Comparison of ENCODE assay signal across 8 cellular contexts in genomic region chr6:28252507-28252975, GRCh38. TPM values are rescaled to one million over a fixed set of nuclear protein-coding genes. Genes with fewer than 3 reads are reported as not detected.
DNase-seq lines count a peak whose midpoint lies in the region; ATAC-seq, FAIRE-seq and TF ChIP-seq lines count a peak whose summit lies in the region.

No MANE protein-coding gene starts in this region.

- TF ChIP-seq CTCF in coronary artery (IDR thresholded peaks at IDR 0.05) = no peak

- no peak for DNase-seq in activated T-cell treated with anti-CD3 and anti-CD28 coated beads, Interleukin-2, amount 50 U/mL, for 4 hours
- DNase-seq in activated T-cell treated with anti-CD3 and anti-CD28 coated beads, Interleukin-2, amount 50 U/mL, for 1 hour = no peak
- peak; percentile 22 for DNase-seq in NAMALWA (ENCODE audit: low spot score)
- DNase-seq in coronary artery (ENCODE audit: low spot score) = no peak
- no peak for DNase-seq in naive B cell
- no peak for DNase-seq in NCI-H1694 (lab: John Stamatoyannopoulos, UW)
- DNase-seq in frontal cortex (ENCODE audit: low spot score in 2 of 2) = no peak
- DNase-seq in NCI-H1417 (lab: John Stamatoyannopoulos, UW) = no peak

- ATAC-seq in activated T-cell treated with anti-CD3 and anti-CD28 coated beads, Interleukin-2, amount 50 U/mL, for 4 hours = peak; percentile 5 to 12
- peak in 1 of 2 donors; percentile 3 for ATAC-seq in naive B cell (ENCODE audit: low read depth in 2 of 2)

- FAIRE-seq in frontal cortex (lab: Jason Lieb, UNC) = no peak

- H3K4me3 ChIP-seq in coronary artery = peak overlapping the region; percentile 85

- H3K9me3 Mint-ChIP-seq in activated T-cell treated with anti-CD3 and anti-CD28 coated beads, Interleukin-2, amount 50 U/mL, for 4 hours = no peaks in the 10 kb centered on the region
- peaks cover 0 to 5% (median 0%) of the 10 kb centered on the region in 7 donors for H3K9me3 Mint-ChIP-seq in naive B cell

- peaks cover 12% of the 10 kb centered on the region for H3K36me3 Mint-ChIP-seq in activated T-cell treated with anti-CD3 and anti-CD28 coated beads, Interleukin-2, amount 50 U/mL, for 4 hours (ENCODE audit: insufficient read depth)
- peaks cover 5 to 9% of the 10 kb centered on the region in 2 donors for H3K36me3 Mint-ChIP-seq in naive B cell

- peaks cover 29% of the 10 kb centered on the region for H3K4me1 Mint-ChIP-seq in activated T-cell treated with anti-CD3 and anti-CD28 coated beads, Interleukin-2, amount 50 U/mL, for 4 hours (ENCODE audit: low read depth)
- peaks cover 15 to 39% (median 37%) of the 10 kb centered on the region in 3 donors for H3K4me1 Mint-ChIP-seq in naive B cell

- H3K27ac Mint-ChIP-seq in naive B cell = peak overlapping the region; percentile 79 to 98 (median 91)

- H3K27ac ChIP-seq in coronary artery = peak overlapping the region; percentile 18 to 63

- H3K4me3 Mint-ChIP-seq in activated T-cell treated with anti-CD3 and anti-CD28 coated beads, Interleukin-2, amount 50 U/mL, for 4 hours = peak overlapping the region; percentile 98
- peak overlapping the region; percentile 94 to 99 (median 98) for H3K4me3 Mint-ChIP-seq in naive B cell

- peaks cover 6% of the 10 kb centered on the region for H3K27me3 Mint-ChIP-seq in activated T-cell treated with anti-CD3 and anti-CD28 coated beads, Interleukin-2, amount 50 U/mL, for 4 hours (ENCODE audit: low read depth)
- H3K27me3 Mint-ChIP-seq in naive B cell = peaks cover 0 to 7% (median 0%) of the 10 kb centered on the region in 3 donors

RNA-seq across cellular contexts. Expression of gene ZKSCAN4, which starts 0.5 kb away (rescaled TPM):
- 1 to 10 TPM; 3.4 to 4.2 (median 3.8) TPM for total RNA-seq in activated T-cell treated with anti-CD3 and anti-CD28 coated beads, Interleukin-2, amount 50 U/mL, for 4 hours
- polyA plus RNA-seq in naive B cell (ENCODE audit: low read depth in 6 of 6) = 1 to 10 TPM in 5 of 6 donors, not detected in 1; 4.5 to 8.7 (median 5.1) TPM
- 9.4 TPM for total RNA-seq in frontal cortex

RNA-seq across cellular contexts. Expression of gene NKAPL, which starts 6.6 kb away (rescaled TPM):
- total RNA-seq in activated T-cell treated with anti-CD3 and anti-CD28 coated beads, Interleukin-2, amount 50 U/mL, for 4 hours = under 1 TPM; 0.16 to 0.35 (median 0.32) TPM
- under 1 TPM in 4 of 6 donors, not detected in 2; 0.25 to 0.61 (median 0.40) TPM for polyA plus RNA-seq in naive B cell (ENCODE audit: low read depth in 6 of 6)
- 3.7 TPM for total RNA-seq in frontal cortex

RNA-seq across cellular contexts. Expression of gene ZSCAN26, which starts 14.4 kb away (rescaled TPM):
- total RNA-seq in activated T-cell treated with anti-CD3 and anti-CD28 coated beads, Interleukin-2, amount 50 U/mL, for 4 hours = 1 to 10 TPM; 5.5 to 6.7 (median 6.5) TPM
- polyA plus RNA-seq in naive B cell (ENCODE audit: low read depth in 6 of 6) = 10 to 100 TPM in 5 of 6 donors, 1 to 10 TPM in 1; 4.8 to 22.1 (median 18.3) TPM
- 36.3 TPM for total RNA-seq in frontal cortex

RNA-seq across cellular contexts. Expression of gene ZSCAN9, which starts 27.5 kb away (rescaled TPM):
- 1 to 10 TPM; 2.0 to 3.4 (median 2.3) TPM for total RNA-seq in activated T-cell treated with anti-CD3 and anti-CD28 coated beads, Interleukin-2, amount 50 U/mL, for 4 hours
- polyA plus RNA-seq in naive B cell (ENCODE audit: low read depth in 6 of 6) = 10 to 100 TPM in 3 of 6 donors, 1 to 10 TPM in 2, not detected in 1; 8.1 to 12.2 (median 10.0) TPM
- 45.7 TPM for total RNA-seq in frontal cortex

RNA-seq across cellular contexts. Expression of gene PGBD1, which starts 28.8 kb away (rescaled TPM):
- total RNA-seq in activated T-cell treated with anti-CD3 and anti-CD28 coated beads, Interleukin-2, amount 50 U/mL, for 4 hours = 1 to 10 TPM; 1.7 to 2.7 (median 2.3) TPM
- under 1 TPM in 4 of 6 donors, not detected in 2; 0.25 to 0.86 (median 0.65) TPM for polyA plus RNA-seq in naive B cell (ENCODE audit: low read depth in 6 of 6)
- total RNA-seq in frontal cortex = 19.2 TPM
